9 cellular contexts compared by ENCODE assay signal in the genomic region with DNA sequence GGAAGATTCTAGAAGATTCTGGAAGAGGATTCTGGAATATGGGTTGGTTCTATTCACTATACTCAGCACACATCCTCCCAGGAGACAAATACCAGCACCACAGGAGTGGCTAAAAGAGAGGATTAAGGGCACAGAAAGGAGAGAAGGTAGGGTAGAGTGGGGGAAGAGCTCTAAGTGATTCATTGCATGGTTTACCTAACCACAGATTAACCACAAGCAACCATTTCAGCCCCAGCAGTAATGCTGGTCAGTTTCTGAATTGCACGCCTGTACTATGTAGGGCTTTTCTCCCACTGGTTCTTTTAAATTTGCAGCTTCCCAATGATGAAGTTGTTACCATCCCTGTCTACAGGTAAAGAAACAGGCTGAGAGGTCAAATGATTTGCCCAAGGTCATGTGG.
DNase-seq lines count a peak whose midpoint lies in the region; ATAC-seq, FAIRE-seq and TF ChIP-seq lines count a peak whose summit lies in the region.
"Had no signal": no experiment of that assay in that cellular context is flagged by ENCODE, and none has a peak within 500 bp of the region (broad histone marks: within the 10 kb centered on the region; RNA-seq: fewer than 3 reads in every experiment).

No MANE protein-coding gene starts in this region.

- ATAC-seq in GM21717 (IDR thresholded peaks at IDR 0.05; ENCODE audit: unreplicated experiment) (peak; percentile 81), HG03439 (IDR thresholded peaks at IDR 0.05; ENCODE audit: unreplicated experiment) (no peak)

- 81 to 95% methylated on average over 1 of the region's 1 CpG for WGBS in lower leg skin, 2 donors

- FAIRE-seq in frontal cortex (lab: Jason Lieb, UNC): no peak

- peak; percentile 89 for DNase-seq in GM03348 (ENCODE audit: low spot score)
- peak; percentile 92 for DNase-seq in M059J (ENCODE audit: low read depth)
- peak; percentile 28 for DNase-seq in fibroblast of mammary gland (ENCODE audit: low read depth)
- no peak for DNase-seq in lower leg skin (ENCODE audit: low spot score in 2 of 2)
- no peak for DNase-seq in activated naive CD4-positive, alpha-beta T cell treated with Interleukin-2 at 50 U/mL for 16 hours
- no peak for DNase-seq in frontal cortex (ENCODE audit: low spot score in 2 of 2)
- DNase-seq: mesendoderm had no signal

- H3K4me3 ChIP-seq in fibroblast of mammary gland (ENCODE audit: control insufficient read depth, low read depth, low read length) (no peak overlapping the region), lower leg skin (ENCODE audit: low read depth, poor library complexity, severe bottlenecking) (no peak overlapping the region)

- intact Hi-C loops in lower leg skin (cut with DNase I; ENCODE audit: low total_unique reads): no loop called here

- TF ChIP-seq POLR2A in lower leg skin (IDR thresholded peaks at IDR 0.05): no peak

- no peak for TF ChIP-seq CTCF in fibroblast of mammary gland (conservative IDR thresholded peaks at IDR 0.05; ENCODE audit: control insufficient read depth, insufficient read depth, low read depth, low read length)
- TF ChIP-seq CTCF in lower leg skin (IDR thresholded peaks at IDR 0.05): no peak

Comparison
In these comparisons a context has a peak if more than half of its experiments do, and no peak if none do; other contexts are left out.
1. DNase-seq: peak in GM03348 (single experiment), M059J (single experiment) and fibroblast of mammary gland (single experiment); none in lower leg skin (0 of 2), activated naive CD4-positive, alpha-beta T cell treated with Interleukin-2 at 50 U/mL for 16 hours (single experiment) and frontal cortex (0 of 2).